10 cellular contexts compared by ENCODE assay signal in the genomic region with DNA sequence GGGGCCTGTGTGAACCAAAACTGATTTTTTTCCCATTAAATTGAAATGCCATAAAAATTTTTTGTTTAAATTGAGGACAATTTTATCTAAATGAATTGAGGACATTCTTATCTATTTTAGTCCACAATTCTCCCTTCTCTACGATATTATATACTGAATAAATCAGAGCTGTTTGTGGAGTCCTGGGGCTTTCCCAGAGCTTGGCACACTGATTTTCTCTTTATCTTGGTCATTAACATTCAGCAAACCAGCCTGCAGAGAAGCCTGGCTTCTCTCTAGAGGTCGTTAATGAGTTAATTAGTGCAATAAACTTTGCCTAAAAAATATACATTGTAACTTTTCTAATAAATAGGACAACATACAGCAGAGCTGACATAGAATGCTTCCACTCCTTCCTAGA.
"Had no signal": no experiment of that assay in that cellular context is flagged by ENCODE, and none has a peak within 500 bp of the region (broad histone marks: within the 10 kb centered on the region; RNA-seq: fewer than 3 reads in every experiment).

No MANE protein-coding gene starts in this region.

- H3K4me1 ChIP-seq: HAP-1 had no signal

- H3K36me3 Mint-ChIP-seq: IgD-negative memory B cell had no signal

- H3K27me3 Mint-ChIP-seq: IgD-negative memory B cell had no signal

- H3K9me3 ChIP-seq: HAP-1 had no signal

- H3K4me1 Mint-ChIP-seq: IgD-negative memory B cell had no signal

- H3K4me3 ChIP-seq: HAP-1 had no signal

- H3K27ac Mint-ChIP-seq: HFFc6, IgD-negative memory B cell had no signal

- H3K4me3 Mint-ChIP-seq: HFFc6, IgD-negative memory B cell had no signal

- DNase-seq: GOT3, H7, HFFc6, KBM-7 had no signal

- H3K36me3 ChIP-seq: HAP-1 had no signal

- H3K27ac ChIP-seq: HL-60, KMS-11 had no signal

- ATAC-seq: HCT116, HepG2 had no signal

- H3K4me2 ChIP-seq: KMS-11 had no signal
